In genomic region chr21:28867401-28867800, GRCh38 we compare ENCODE assay signal across 14 cellular contexts.
"Had no signal": no experiment of that assay in that cellular context is flagged by ENCODE, and none has a peak within 500 bp of the region (broad histone marks: within the 10 kb centered on the region; RNA-seq: fewer than 3 reads in every experiment).

No MANE protein-coding gene starts in this region.

- H3K36me3 ChIP-seq: pancreas had no signal

- DNase-seq: activated effector memory CD4-positive, alpha-beta T cell treated with Interleukin-2 at 50 U/mL for 16 hours; activated naive CD8-positive, alpha-beta T cell treated with anti-CD3 and anti-CD28 coated beads for 36 hours; activated T-cell treated with anti-CD3 and anti-CD28 coated beads, Interleukin-2, amount 50 U/mL, for 1 hour; dermis blood vessel endothelial cell; endodermal cell; left ventricle myocardium inferior; pancreas; stimulated activated CD4-positive, alpha-beta T cell treated with anti-CD3 and anti-CD28 coated beads, Interleukin-4, amount 100 ng/mL, for 1 hour; stimulated activated CD8-positive, alpha-beta memory T cell treated with anti-CD3 and anti-CD28 coated beads, Interleukin-4, amount 100 ng/mL, for 48 hours; T-helper 2 cell; testis; upper lobe of right lung had no signal

- ATAC-seq: esophagus mucosa, pancreas, upper lobe of right lung had no signal

- H3K27me3 ChIP-seq: ascending aorta, pancreas, testis, upper lobe of right lung had no signal

- H3K4me3 ChIP-seq: ascending aorta, left ventricle myocardium inferior, pancreas, testis, upper lobe of right lung had no signal

- H3K4me1 ChIP-seq: ascending aorta, left ventricle myocardium inferior, pancreas, testis, upper lobe of right lung had no signal

- H3K9me3 ChIP-seq: ascending aorta, left ventricle myocardium inferior, pancreas, testis, upper lobe of right lung had no signal

- H3K27ac ChIP-seq: ascending aorta, left ventricle myocardium inferior, pancreas, testis, upper lobe of right lung had no signal
